In genomic region chrX:119238557-119238956, GRCh38 we compare ENCODE assay signal across 15 cellular contexts. TPM values are rescaled to one million over a fixed set of nuclear protein-coding genes. Genes with fewer than 3 reads are reported as not detected.
A peak's percentile ranks its signal among the peaks of the same experiment; 100 is the strongest.
DNase-seq lines count a peak whose midpoint lies in the region; ATAC-seq and TF ChIP-seq lines count a peak whose summit lies in the region.
"Had no signal": no experiment of that assay in that cellular context is flagged by ENCODE, and none has a peak within 500 bp of the region (broad histone marks: within the 10 kb centered on the region; RNA-seq: fewer than 3 reads in every experiment).

No MANE protein-coding gene starts in this region.

- DNase-seq in left ventricle myocardium inferior (no peak), heart left ventricle (no peak), lower leg skin (ENCODE audit: low spot score in 2 of 2) (no peak)
- no peak for DNase-seq in activated naive CD8-positive, alpha-beta T cell treated with anti-CD3 and anti-CD28 coated beads for 36 hours
- DNase-seq: BE2C, kidney glomerular epithelial cell, NCI-H2171 treated with DMSO at 0.1 percent for 48 hours, small intestine, stomach, SW 1271 had no signal

- H3K4me3 ChIP-seq in left ventricle myocardium inferior (peak overlapping the region; percentile 85), heart left ventricle (no peak overlapping the region), iPS-18a (ENCODE audit: low read length) (peak overlapping the region; percentile 84), lower leg skin (ENCODE audit: low read depth, poor library complexity, severe bottlenecking) (no peak overlapping the region)

- TF ChIP-seq POLR2A in heart left ventricle (IDR thresholded peaks at IDR 0.05): no peak
- TF ChIP-seq POLR2A in lower leg skin (IDR thresholded peaks at IDR 0.05): no peak

- H3K9me3 ChIP-seq in left ventricle myocardium inferior (replicated peaks): no peaks in the 10 kb centered on the region
- H3K9me3 ChIP-seq in heart left ventricle: no peaks in the 10 kb centered on the region
- peaks cover 14% of the 10 kb centered on the region for H3K9me3 ChIP-seq in iPS-18a (ENCODE audit: control insufficient read depth, low read depth, low read length)
- H3K9me3 ChIP-seq: BE2C, stomach had no signal

- TF ChIP-seq CTCF in left ventricle myocardium inferior (IDR thresholded peaks at IDR 0.05; ENCODE audit: borderline replicate concordance) (no peak), heart left ventricle (IDR thresholded peaks at IDR 0.05) (no peak), lower leg skin (IDR thresholded peaks at IDR 0.05) (no peak)

- no peak overlapping the region for H3K9ac ChIP-seq in iPS-18a (ENCODE audit: low read length)

- peaks cover 3% of the 10 kb centered on the region for H3K27me3 Mint-ChIP-seq in activated naive CD8-positive, alpha-beta T cell treated with anti-CD3 and anti-CD28 coated beads for 36 hours

- H3K27ac ChIP-seq in left ventricle myocardium inferior (replicated peaks): no peak overlapping the region
- H3K27ac ChIP-seq in heart left ventricle: no peak overlapping the region
- no peak overlapping the region for H3K27ac ChIP-seq in iPS-18a (ENCODE audit: low read length)
- H3K27ac ChIP-seq: HL-60 had no signal

- no peak for ATAC-seq in heart left ventricle
- no peak for ATAC-seq in GM21381 (IDR thresholded peaks at IDR 0.05; ENCODE audit: unreplicated experiment)
- ATAC-seq in HG03342 (IDR thresholded peaks at IDR 0.05; ENCODE audit: unreplicated experiment): no peak
- ATAC-seq in GM21737 (IDR thresholded peaks at IDR 0.05; ENCODE audit: unreplicated experiment): no peak

- H3K9me3 Mint-ChIP-seq in activated naive CD8-positive, alpha-beta T cell treated with anti-CD3 and anti-CD28 coated beads for 36 hours: no peaks in the 10 kb centered on the region

- H3K4me1 Mint-ChIP-seq in activated naive CD8-positive, alpha-beta T cell treated with anti-CD3 and anti-CD28 coated beads for 36 hours: peaks cover 34% of the 10 kb centered on the region

- H3K36me3 Mint-ChIP-seq in activated naive CD8-positive, alpha-beta T cell treated with anti-CD3 and anti-CD28 coated beads for 36 hours: peaks cover 26% of the 10 kb centered on the region

- H3K27ac Mint-ChIP-seq in activated naive CD8-positive, alpha-beta T cell treated with anti-CD3 and anti-CD28 coated beads for 36 hours: no peak overlapping the region

- no peaks in the 10 kb centered on the region for H3K27me3 ChIP-seq in left ventricle myocardium inferior (ENCODE audit: low read depth)
- H3K27me3 ChIP-seq in heart left ventricle: peaks cover 0 to 9% (median 0%) of the 10 kb centered on the region in 9 donors
- no peaks in the 10 kb centered on the region for H3K27me3 ChIP-seq in iPS-18a (ENCODE audit: control insufficient read depth, insufficient read depth, low read length)

- H3K4me3 Mint-ChIP-seq in activated naive CD8-positive, alpha-beta T cell treated with anti-CD3 and anti-CD28 coated beads for 36 hours: peak overlapping the region; percentile 50

- no peaks in the 10 kb centered on the region for H3K36me3 ChIP-seq in left ventricle myocardium inferior
- peaks cover 0 to 25% (median 5%) of the 10 kb centered on the region in 9 donors for H3K36me3 ChIP-seq in heart left ventricle
- H3K36me3 ChIP-seq in iPS-18a (ENCODE audit: control insufficient read depth, low read depth, low read length): peaks cover 29% of the 10 kb centered on the region
- H3K36me3 ChIP-seq: BE2C had no signal

- H3K4me1 ChIP-seq in left ventricle myocardium inferior: peaks cover 13% of the 10 kb centered on the region
- H3K4me1 ChIP-seq in heart left ventricle: peaks cover 0 to 19% (median 1%) of the 10 kb centered on the region in 12 donors
- H3K4me1 ChIP-seq in iPS-18a (ENCODE audit: control insufficient read depth, low read depth, low read length): peaks cover 19% of the 10 kb centered on the region
- H3K4me1 ChIP-seq: BE2C had no signal

- 77 to 83% (median 80%) methylated on average over 3 of the region's 3 CpGs for WGBS in heart left ventricle, 4 donors
- 54 to 68% methylated on average over 3 of the region's 3 CpGs for WGBS in lower leg skin, 2 donors

- intact Hi-C loops in left ventricle myocardium inferior (cut with micrococcal nuclease): no loop called here
- intact Hi-C loops in heart left ventricle (cut with DNase I): loop anchor here in 1 of 10 donors (10.0 kb wide), 1 partner anchor 226 kb away; the partner anchor contains the start of gene SLC25A5
- intact Hi-C loops in lower leg skin (cut with DNase I; ENCODE audit: low total_unique reads): no loop called here

RNA-seq across cellular contexts. Expression of gene PGRMC1, which starts 2.5 kb away (rescaled TPM):
- total RNA-seq in left ventricle myocardium inferior: 16.1 TPM
- 10 to 100 TPM; 12.6 to 28.6 (median 17.1) TPM for total RNA-seq in heart left ventricle
- 10 to 100 TPM; 18.9 to 28.0 TPM for polyA plus RNA-seq in heart left ventricle
- 10 to 100 TPM; 48.2 to 49.3 TPM for total RNA-seq in activated naive CD8-positive, alpha-beta T cell treated with anti-CD3 and anti-CD28 coated beads for 36 hours
- 100 to 1,000 TPM in 2 of 4 donors, 10 to 100 TPM in 2; 63.3 to 122 (median 96.2) TPM for total RNA-seq in lower leg skin

Comparison
In these comparisons a context has a peak if more than half of its experiments do, and no peak if none do; other contexts are left out.
1. H3K4me3 ChIP-seq: peak in left ventricle myocardium inferior (single experiment) and iPS-18a (single experiment); none in heart left ventricle (0 of 12) and lower leg skin (single experiment).